ENCODE assay signal across 7 cellular contexts in the genomic region with DNA sequence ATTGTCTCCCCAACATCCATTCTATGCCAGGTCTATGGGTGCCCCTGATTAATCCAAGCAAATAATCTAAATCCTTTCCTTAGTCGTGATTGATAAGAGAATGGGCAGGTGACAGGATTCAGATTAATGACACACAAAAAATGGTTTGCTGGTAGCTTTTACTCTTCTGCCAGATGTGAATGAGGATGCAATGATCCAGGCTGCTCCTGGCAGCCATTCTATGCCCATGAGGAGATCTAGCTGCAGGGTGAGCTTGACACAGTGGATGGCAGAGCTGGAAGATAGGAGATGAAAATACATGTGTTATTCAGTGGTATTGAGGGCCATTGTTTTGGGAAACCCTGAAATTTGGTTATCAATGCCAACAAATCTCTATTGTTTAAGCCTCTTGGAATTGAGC.
"Had no signal": no experiment of that assay in that cellular context is flagged by ENCODE, and none has a peak within 500 bp of the region (broad histone marks: within the 10 kb centered on the region; RNA-seq: fewer than 3 reads in every experiment).

No MANE protein-coding gene starts in this region.

- H3K4me3 ChIP-seq: GM12878 had no signal

- DNase-seq: GDM1, GF-D8 had no signal

- ATAC-seq: GM12878 had no signal

- FAIRE-seq: GM12878, GM12891, GM12892, GM18507, GM19239 had no signal
